In genomic region chr11:69574383-69575255, GRCh38 we compare ENCODE assay signal across 17 cellular contexts.
"Had no signal": no experiment of that assay in that cellular context is flagged by ENCODE, and none has a peak within 500 bp of the region (broad histone marks: within the 10 kb centered on the region; RNA-seq: fewer than 3 reads in every experiment).

No MANE protein-coding gene starts in this region.

- H3K4me1 ChIP-seq: parathyroid adenoma, psoas muscle, transverse colon, vagina had no signal

- H3K36me3 ChIP-seq: spleen, transverse colon, vagina had no signal

- H3K27ac ChIP-seq: dorsolateral prefrontal cortex, parathyroid adenoma, psoas muscle, skin epidermis, spleen, transverse colon, vagina had no signal

- H3K27me3 ChIP-seq: transverse colon, vagina had no signal

- H3K4me3 ChIP-seq: dorsolateral prefrontal cortex, mucosa of descending colon, psoas muscle, skin epidermis, spleen, transverse colon, vagina had no signal

- H3K9me3 ChIP-seq: mucosa of descending colon, psoas muscle, spleen, transverse colon, vagina had no signal

- DNase-seq: cortex of kidney; effector CD4-positive, alpha-beta T cell; kidney; mesenchymal stem cell; mucosa of descending colon; naive B cell; psoas muscle; right cardiac atrium; spleen; stimulated activated CD4-positive, alpha-beta T cell treated with anti-CD3 and anti-CD28 coated beads, Interleukin-4, amount 100 ng/mL, for 4 hours; stimulated activated naive B cell treated with anti-CD40 and anti-IgM and Interleukin-4, amounts not matched to agents 10 μg/mL and 1 μg/mL and 100 μg/mL, for 72 hours; transverse colon had no signal

- ATAC-seq: left lobe of liver; mucosa of descending colon; psoas muscle; right cardiac atrium; stimulated activated naive B cell treated with anti-CD40 and anti-IgM and Interleukin-4, amounts not matched to agents 10 μg/mL and 1 μg/mL and 100 μg/mL, for 72 hours had no signal
